Comparison of ENCODE assay signal across 8 cellular contexts in the genomic region with DNA sequence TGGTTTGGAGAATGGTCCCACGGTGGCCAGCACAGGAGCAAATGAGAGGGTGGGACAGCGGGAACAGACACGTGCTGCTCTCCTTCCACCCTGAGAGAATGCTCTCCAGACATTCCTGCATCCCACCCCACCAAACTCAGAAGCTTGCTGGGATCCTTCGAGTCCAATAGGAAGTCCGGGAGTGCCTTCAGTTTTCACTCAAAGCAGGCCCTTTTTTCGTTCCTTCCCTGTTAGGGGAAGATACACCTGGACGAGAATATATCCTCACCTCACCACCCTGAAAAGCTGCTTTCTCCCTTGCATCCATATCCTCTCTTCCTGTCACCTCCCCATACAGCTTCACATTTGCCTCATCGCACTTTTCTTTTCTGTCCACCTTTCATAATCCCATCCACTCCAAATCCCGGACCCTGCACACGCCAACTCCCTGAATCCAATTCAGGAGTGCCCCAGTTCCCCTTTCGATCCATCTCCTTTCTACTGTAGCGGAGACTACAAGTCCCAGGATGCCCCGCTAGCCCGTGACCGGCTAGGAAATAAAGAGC. TPM values are rescaled to one million over a fixed set of nuclear protein-coding genes. Genes with fewer than 3 reads are reported as not detected.
DNase-seq lines count a peak whose midpoint lies in the region; ATAC-seq and TF ChIP-seq lines count a peak whose summit lies in the region.

No MANE protein-coding gene starts in this region.

- H3K36me3 ChIP-seq in thoracic aorta = no peaks in the 10 kb centered on the region

- no peaks in the 10 kb centered on the region for H3K27me3 ChIP-seq in thoracic aorta (replicated peaks; ENCODE audit: insufficient read depth)

- H3K9me3 ChIP-seq in iPS-18c (ENCODE audit: control insufficient read depth, insufficient read depth, low read length) = no peaks in the 10 kb centered on the region
- no peaks in the 10 kb centered on the region for H3K9me3 ChIP-seq in thoracic aorta

- H3K4me1 Mint-ChIP-seq in activated CD8-positive, alpha-beta memory T cell treated with anti-CD3 and anti-CD28 coated beads, Interleukin-2, amount 10 ng/mL, durations not matched to agents 7 days and 5 days = peaks cover 52% of the 10 kb centered on the region
- peaks cover 45% of the 10 kb centered on the region for H3K4me1 Mint-ChIP-seq in activated CD4-positive, alpha-beta memory T cell treated with anti-CD3 and anti-CD28 coated beads for 36 hours (ENCODE audit: low read depth)

- CTCF ChIA-PET in activated CD8-positive, alpha-beta memory T cell treated with anti-CD3 and anti-CD28 coated beads, Interleukin-2, amount 10 ng/mL, durations not matched to agents 7 days and 5 days (lab: Charles Lee) = interaction anchor here (0.7 to 12.5 kb wide), 20 partner anchors 12 to 642 kb away, joined by 3 to 339 read pairs (median 4); a partner anchor contains a TSS
- CTCF ChIA-PET in activated CD4-positive, alpha-beta memory T cell treated with anti-CD3 and anti-CD28 coated beads for 36 hours (lab: Charles Lee) = interaction anchor here (0.9 to 12.5 kb wide), 12 partner anchors 9 to 407 kb away, joined by 3 to 334 read pairs (median 18); a partner anchor contains a TSS

- in situ Hi-C loops in GM13977 (cut with MboI; ENCODE audit: low pct_unique_long_range_greater_than_20kb, low sequenced_read_pairs, unreplicated experiment) = no loop called here

- peak overlapping the region; percentile 86; the same call in 1 of the 2 replicates for H3K4me3 ChIP-seq in iPS-18c (ENCODE audit: insufficient read depth, low read depth, low read length)
- peak overlapping the region; percentile 84 for H3K4me3 ChIP-seq in thoracic aorta

- POLR2A ChIA-PET in activated CD4-positive, alpha-beta memory T cell treated with anti-CD3 and anti-CD28 coated beads for 36 hours (lab: Charles Lee) = interaction anchor here (1.1 to 2.6 kb wide), 6 partner anchors 10 to 420 kb away, joined by 3 to 13 read pairs (median 4); no protein-coding TSS in a partner anchor

- peaks cover 13% of the 10 kb centered on the region for H3K27me3 Mint-ChIP-seq in activated CD8-positive, alpha-beta memory T cell treated with anti-CD3 and anti-CD28 coated beads, Interleukin-2, amount 10 ng/mL, durations not matched to agents 7 days and 5 days
- H3K27me3 Mint-ChIP-seq in activated CD4-positive, alpha-beta memory T cell treated with anti-CD3 and anti-CD28 coated beads for 36 hours = no peaks in the 10 kb centered on the region

- TF ChIP-seq CTCF in thoracic aorta (IDR thresholded peaks at IDR 0.05) (no peak), GM13977 (IDR thresholded peaks at IDR 0.05; ENCODE audit: extremely low read depth, insufficient read depth, missing control alignments) (no peak)

- H3K4me3 Mint-ChIP-seq in activated CD8-positive, alpha-beta memory T cell treated with anti-CD3 and anti-CD28 coated beads, Interleukin-2, amount 10 ng/mL, durations not matched to agents 7 days and 5 days = peak overlapping the region; percentile 97
- H3K4me3 Mint-ChIP-seq in activated CD4-positive, alpha-beta memory T cell treated with anti-CD3 and anti-CD28 coated beads for 36 hours = peak overlapping the region; percentile 85

- H3K27ac Mint-ChIP-seq in activated CD8-positive, alpha-beta memory T cell treated with anti-CD3 and anti-CD28 coated beads, Interleukin-2, amount 10 ng/mL, durations not matched to agents 7 days and 5 days = peak overlapping the region; percentile 98
- peak overlapping the region; percentile 76 for H3K27ac Mint-ChIP-seq in activated CD4-positive, alpha-beta memory T cell treated with anti-CD3 and anti-CD28 coated beads for 36 hours

- H3K27ac ChIP-seq in thoracic aorta = peak overlapping the region; percentile 91 to 99

- no peaks in the 10 kb centered on the region for H3K9me3 Mint-ChIP-seq in activated CD8-positive, alpha-beta memory T cell treated with anti-CD3 and anti-CD28 coated beads, Interleukin-2, amount 10 ng/mL, durations not matched to agents 7 days and 5 days (ENCODE audit: low read depth)
- no peaks in the 10 kb centered on the region for H3K9me3 Mint-ChIP-seq in activated CD4-positive, alpha-beta memory T cell treated with anti-CD3 and anti-CD28 coated beads for 36 hours

- intact Hi-C loops in activated CD4-positive, alpha-beta memory T cell treated with anti-CD3 and anti-CD28 coated beads for 36 hours (cut with micrococcal nuclease) = loop anchor here (5.0 to 10.0 kb wide), 4 partner anchors 164 to 648 kb away; a partner anchor contains a TSS

- H3K4me1 ChIP-seq in thoracic aorta (ENCODE audit: control insufficient read depth in 1 of 2, low read depth in 2 of 2) = peaks cover 5 to 48% of the 10 kb centered on the region in 2 donors

- no peak for DNase-seq in activated CD8-positive, alpha-beta memory T cell treated with anti-CD3 and anti-CD28 coated beads, Interleukin-2, amount 10 ng/mL, durations not matched to agents 7 days and 5 days
- no peak for DNase-seq in activated CD8-positive, alpha-beta memory T cell treated with anti-CD3 and anti-CD28 coated beads, Interleukin-2, amount 50 U/mL, for 48 hours
- no peak for DNase-seq in activated CD4-positive, alpha-beta memory T cell treated with anti-CD3 and anti-CD28 coated beads for 36 hours
- DNase-seq in thoracic aorta (ENCODE audit: low spot score) (peak; percentile 93), NCI-H128 (lab: John Stamatoyannopoulos, UW; ENCODE audit: unreplicated experiment) (no peak), GM13977 (ENCODE audit: low spot score) (no peak)

- peaks cover 4% of the 10 kb centered on the region for H3K36me3 Mint-ChIP-seq in activated CD8-positive, alpha-beta memory T cell treated with anti-CD3 and anti-CD28 coated beads, Interleukin-2, amount 10 ng/mL, durations not matched to agents 7 days and 5 days
- no peaks in the 10 kb centered on the region for H3K36me3 Mint-ChIP-seq in activated CD4-positive, alpha-beta memory T cell treated with anti-CD3 and anti-CD28 coated beads for 36 hours

- ATAC-seq in activated CD8-positive, alpha-beta memory T cell treated with anti-CD3 and anti-CD28 coated beads, Interleukin-2, amount 10 ng/mL, durations not matched to agents 7 days and 5 days = no peak
- ATAC-seq in thoracic aorta (ENCODE audit: insufficient number of reproducible peaks, low FRiP score, low read depth) = no peak
- ATAC-seq in GM21381 (IDR thresholded peaks at IDR 0.05; ENCODE audit: unreplicated experiment) = no peak

RNA-seq across cellular contexts. Expression of a gene that starts 2.4 kb away (rescaled TPM):
- not detected for total RNA-seq in activated CD8-positive, alpha-beta memory T cell treated with anti-CD3 and anti-CD28 coated beads, Interleukin-2, amount 10 ng/mL, durations not matched to agents 7 days and 5 days
- not detected for total RNA-seq in activated CD4-positive, alpha-beta memory T cell treated with anti-CD3 and anti-CD28 coated beads for 36 hours
- not detected for total RNA-seq in thoracic aorta

RNA-seq across cellular contexts. Expression of a gene that starts 4.8 kb away (rescaled TPM):
- total RNA-seq in activated CD8-positive, alpha-beta memory T cell treated with anti-CD3 and anti-CD28 coated beads, Interleukin-2, amount 10 ng/mL, durations not matched to agents 7 days and 5 days = 1 to 10 TPM; 5.8 to 5.9 TPM
- total RNA-seq in activated CD4-positive, alpha-beta memory T cell treated with anti-CD3 and anti-CD28 coated beads for 36 hours = 10 to 100 TPM in 1 of 2 experiments, 1 to 10 TPM in 1; 9.9 to 10.7 TPM
- total RNA-seq in thoracic aorta = 10 to 100 TPM; 34.7 to 74.2 TPM

RNA-seq across cellular contexts. Expression of a gene that starts 33.1 kb away (rescaled TPM):
- under 1 TPM in 1 of 2 experiments, not detected in 1; 0.09 TPM for total RNA-seq in activated CD8-positive, alpha-beta memory T cell treated with anti-CD3 and anti-CD28 coated beads, Interleukin-2, amount 10 ng/mL, durations not matched to agents 7 days and 5 days
- total RNA-seq in activated CD4-positive, alpha-beta memory T cell treated with anti-CD3 and anti-CD28 coated beads for 36 hours = under 1 TPM; 0.33 to 0.44 TPM
- 10 to 100 TPM; 51.0 to 61.7 TPM for total RNA-seq in thoracic aorta

RNA-seq across cellular contexts. Expression of a gene that starts 45.6 kb away (rescaled TPM):
- total RNA-seq in activated CD8-positive, alpha-beta memory T cell treated with anti-CD3 and anti-CD28 coated beads, Interleukin-2, amount 10 ng/mL, durations not matched to agents 7 days and 5 days = not detected
- total RNA-seq in activated CD4-positive, alpha-beta memory T cell treated with anti-CD3 and anti-CD28 coated beads for 36 hours = not detected
- total RNA-seq in thoracic aorta = not detected

RNA-seq across cellular contexts. Expression of a gene that starts 52.6 kb away (rescaled TPM):
- not detected for total RNA-seq in activated CD8-positive, alpha-beta memory T cell treated with anti-CD3 and anti-CD28 coated beads, Interleukin-2, amount 10 ng/mL, durations not matched to agents 7 days and 5 days
- total RNA-seq in activated CD4-positive, alpha-beta memory T cell treated with anti-CD3 and anti-CD28 coated beads for 36 hours = not detected
- not detected for total RNA-seq in thoracic aorta

Comparison
In these comparisons a context has a peak if more than half of its experiments do, and no peak if none do; other contexts are left out.
1. RNA of a gene that starts 33.1 kb away (total RNA-seq): 51.0 to 61.7 TPM in thoracic aorta; 0.33 to 0.44 TPM in activated CD4-positive, alpha-beta memory T cell treated with anti-CD3 and anti-CD28 coated beads for 36 hours and 0.09 TPM in activated CD8-positive, alpha-beta memory T cell treated with anti-CD3 and anti-CD28 coated beads, Interleukin-2, amount 10 ng/mL, durations not matched to agents 7 days and 5 days; every median in the first group is over 10 times any median in the second.